Comparison of ENCODE assay signal across 16 cellular contexts in genomic region chr11:60993611-60994010, GRCh38. TPM values are rescaled to one million over a fixed set of nuclear protein-coding genes. Genes with fewer than 3 reads are reported as not detected.
DNase-seq lines count a peak whose midpoint lies in the region; ATAC-seq and TF ChIP-seq lines count a peak whose summit lies in the region.
"Had no signal": no experiment of that assay in that cellular context is flagged by ENCODE, and none has a peak within 500 bp of the region (broad histone marks: within the 10 kb centered on the region; RNA-seq: fewer than 3 reads in every experiment).

No MANE protein-coding gene starts in this region.

- peak overlapping the region; percentile 56 for H3K27ac Mint-ChIP-seq in activated CD8-positive, alpha-beta T cell treated with anti-CD3 and anti-CD28 coated beads, Interleukin-2, amount 10 ng/mL, durations not matched to agents 7 days and 5 days
- peak overlapping the region; percentile 61 for H3K27ac Mint-ChIP-seq in central memory CD8-positive, alpha-beta T cell (ENCODE audit: low read depth)
- no peak overlapping the region for H3K27ac Mint-ChIP-seq in GM23338
- H3K27ac Mint-ChIP-seq: memory B cell had no signal

- no peaks in the 10 kb centered on the region for H3K79me2 ChIP-seq in GM23338 (replicated peaks; ENCODE audit: insufficient read depth)

- H3K9me3 Mint-ChIP-seq in activated CD8-positive, alpha-beta T cell treated with anti-CD3 and anti-CD28 coated beads, Interleukin-2, amount 10 ng/mL, durations not matched to agents 7 days and 5 days (ENCODE audit: insufficient read depth): no peaks in the 10 kb centered on the region
- H3K9me3 Mint-ChIP-seq in central memory CD8-positive, alpha-beta T cell: no peaks in the 10 kb centered on the region
- H3K9me3 Mint-ChIP-seq in GM23338: no peaks in the 10 kb centered on the region
- H3K9me3 Mint-ChIP-seq: memory B cell had no signal

- H3K4me1 ChIP-seq in GM23338 (ENCODE audit: insufficient read depth): no peaks in the 10 kb centered on the region
- H3K4me1 ChIP-seq: Caco-2 had no signal

- peaks cover 69% of the 10 kb centered on the region for H3K36me3 Mint-ChIP-seq in activated CD8-positive, alpha-beta T cell treated with anti-CD3 and anti-CD28 coated beads, Interleukin-2, amount 10 ng/mL, durations not matched to agents 7 days and 5 days (ENCODE audit: low read depth)
- H3K36me3 Mint-ChIP-seq in central memory CD8-positive, alpha-beta T cell (ENCODE audit: insufficient read depth): peaks cover 69% of the 10 kb centered on the region
- no peaks in the 10 kb centered on the region for H3K36me3 Mint-ChIP-seq in GM23338 (ENCODE audit: low read depth)

- H3K4me3 Mint-ChIP-seq in activated CD8-positive, alpha-beta T cell treated with anti-CD3 and anti-CD28 coated beads, Interleukin-2, amount 10 ng/mL, durations not matched to agents 7 days and 5 days: no peak overlapping the region
- H3K4me3 Mint-ChIP-seq in central memory CD8-positive, alpha-beta T cell: peak overlapping the region; percentile 53
- no peak overlapping the region for H3K4me3 Mint-ChIP-seq in GM23338
- H3K4me3 Mint-ChIP-seq: memory B cell had no signal

- H3K9me2 ChIP-seq in GM23338 (ENCODE audit: insufficient read depth): no peaks in the 10 kb centered on the region

- CTCF ChIA-PET in activated CD8-positive, alpha-beta T cell treated with anti-CD3 and anti-CD28 coated beads, Interleukin-2, amount 10 ng/mL, durations not matched to agents 7 days and 5 days (lab: Charles Lee): interaction anchor here (2.7 kb wide), 1 partner anchor 24 kb away, joined by 10 read pairs; no protein-coding TSS in a partner anchor

- no peaks in the 10 kb centered on the region for H3K36me3 ChIP-seq in GM23338 (ENCODE audit: insufficient read depth)
- H3K36me3 ChIP-seq: WERI-Rb-1 had no signal

- no peak overlapping the region for H3K27ac ChIP-seq in GM23338 (ENCODE audit: low read depth)
- H3K27ac ChIP-seq: WERI-Rb-1 had no signal

- POLR2A ChIA-PET in activated CD8-positive, alpha-beta T cell treated with anti-CD3 and anti-CD28 coated beads, Interleukin-2, amount 10 ng/mL, durations not matched to agents 7 days and 5 days (lab: Charles Lee): interaction anchor here (0.6 to 2.0 kb wide), 4 partner anchors 10 to 51 kb away, joined by 3 to 6 read pairs (median 4); no protein-coding TSS in a partner anchor

- H2AFZ ChIP-seq in GM23338: no peak overlapping the region

- H3K27me3 Mint-ChIP-seq in activated CD8-positive, alpha-beta T cell treated with anti-CD3 and anti-CD28 coated beads, Interleukin-2, amount 10 ng/mL, durations not matched to agents 7 days and 5 days (ENCODE audit: low read depth): no peaks in the 10 kb centered on the region
- no peaks in the 10 kb centered on the region for H3K27me3 Mint-ChIP-seq in central memory CD8-positive, alpha-beta T cell
- H3K27me3 Mint-ChIP-seq in GM23338 (ENCODE audit: insufficient read depth, low read depth, poor library complexity): no peaks in the 10 kb centered on the region

- peak; percentile 78 for DNase-seq in stimulated activated CD4-positive, alpha-beta T cell treated with anti-CD3 and anti-CD28 coated beads, Interleukin-1b, Interleukin-23, amount 100 ng/mL, for 48 hours
- no peak for DNase-seq in stimulated activated CD4-positive, alpha-beta T cell treated with anti-CD3 and anti-CD28 coated beads, Interleukin-12 subunit alpha, Interleukin-12 subunit beta, amount 100 ng/mL, for 4 hours
- no peak for DNase-seq in activated CD8-positive, alpha-beta T cell treated with anti-CD3 and anti-CD28 coated beads, Interleukin-2, amount 10 ng/mL, durations not matched to agents 7 days and 5 days
- DNase-seq in central memory CD8-positive, alpha-beta T cell (ENCODE audit: low spot score in 2 of 2): no peak
- no peak for DNase-seq in stimulated activated naive CD8-positive, alpha-beta T cell treated with anti-CD3 and anti-CD28 coated beads, Interleukin-15, Interleukin-2, amounts not matched to agents 100 U/mL and 50 U/mL, for 24 hours
- DNase-seq in GM23338 (ENCODE audit: low spot score): no peak
- DNase-seq in activated gamma-delta T cell (lab: John Stamatoyannopoulos, UW): no peak
- DNase-seq: Caco-2; islet precursor cell; NK-92 treated with Interleukin-12 subunit alpha and Interleukin-12 subunit beta, amount 100 ng/mL, for 24 hours; SW 1271; WERI-Rb-1 had no signal

- H3F3A ChIP-seq in GM23338 (replicated peaks; ENCODE audit: low read depth): no peaks in the 10 kb centered on the region

- peaks cover 66% of the 10 kb centered on the region for H3K4me1 Mint-ChIP-seq in activated CD8-positive, alpha-beta T cell treated with anti-CD3 and anti-CD28 coated beads, Interleukin-2, amount 10 ng/mL, durations not matched to agents 7 days and 5 days (ENCODE audit: low read depth)
- peaks cover 67% of the 10 kb centered on the region for H3K4me1 Mint-ChIP-seq in central memory CD8-positive, alpha-beta T cell
- no peaks in the 10 kb centered on the region for H3K4me1 Mint-ChIP-seq in GM23338

- no peaks in the 10 kb centered on the region for H4K20me1 ChIP-seq in GM23338 (replicated peaks; ENCODE audit: insufficient read depth)

- H3K27me3 ChIP-seq in GM23338 (ENCODE audit: insufficient read depth): no peaks in the 10 kb centered on the region

- no peak for TF ChIP-seq CTCF in GM23338 (conservative IDR thresholded peaks at IDR 0.05; ENCODE audit: low read depth in 2 of 2)

- no peak overlapping the region for H3K4me3 ChIP-seq in GM23338

- no peak overlapping the region for H3K4me2 ChIP-seq in GM23338

- no peak for ATAC-seq in activated CD8-positive, alpha-beta T cell treated with anti-CD3 and anti-CD28 coated beads, Interleukin-2, amount 10 ng/mL, durations not matched to agents 7 days and 5 days
- no peak for ATAC-seq in central memory CD8-positive, alpha-beta T cell (replicated peaks; ENCODE audit: extremely low read depth, poor library complexity, severe bottlenecking)
- peak; percentile 50 for ATAC-seq in stimulated activated naive CD8-positive, alpha-beta T cell treated with anti-CD3 and anti-CD28 coated beads, Interleukin-15, Interleukin-2, amounts not matched to agents 100 U/mL and 50 U/mL, for 24 hours
- no peak for ATAC-seq in GM23338
- no peak for ATAC-seq in GM18517 (IDR thresholded peaks at IDR 0.05; ENCODE audit: unreplicated experiment)

TF ChIP-seq in GM23338, 12 proteins besides CTCF, POLR2A, EP300 and RAD21 (continues in another document):
- TF ChIP-seq EZH2phosphoT487 (IDR thresholded peaks at IDR 0.05; ENCODE audit: unreplicated experiment) (no peak), POLR2AphosphoS5 (IDR thresholded peaks at IDR 0.05; ENCODE audit: low read depth) (no peak), ZNF114 (CRISPR knock-in tag; IDR thresholded peaks at IDR 0.05) (no peak), STAT1 (IDR thresholded peaks at IDR 0.05; ENCODE audit: unreplicated experiment) (no peak), NANOG (IDR thresholded peaks at IDR 0.05; ENCODE audit: borderline replicate concordance) (no peak), ETS1 (IDR thresholded peaks at IDR 0.05) (no peak), JUNB (IDR thresholded peaks at IDR 0.05; ENCODE audit: unreplicated experiment) (no peak), REST (IDR thresholded peaks at IDR 0.05; ENCODE audit: unreplicated experiment) (no peak), CREB1 (CRISPR knock-in tag; IDR thresholded peaks at IDR 0.05; ENCODE audit: low read depth) (no peak), EZH2 (IDR thresholded peaks at IDR 0.05; ENCODE audit: low read depth, unreplicated experiment) (no peak)

RNA-seq across cellular contexts. Expression of gene CD6, which starts 22.1 kb away (rescaled TPM):
- 100 to 1,000 TPM; 214 to 222 TPM for total RNA-seq in activated CD8-positive, alpha-beta T cell treated with anti-CD3 and anti-CD28 coated beads, Interleukin-2, amount 10 ng/mL, durations not matched to agents 7 days and 5 days
- 0.49 and 1.9 TPM in 2 replicates for total RNA-seq in GM23338 (2014; rRNA removed; shearing (Covaris generic))
- polyA plus RNA-seq in GM23338 (2016; fragmentation: Nextera tagmentation; extraction: Ambion mirVana): not detected in 2 replicates
- total RNA-seq: G401 had no signal
- polyA plus RNA-seq: neural cell had no signal

RNA-seq across cellular contexts. Expression of gene SLC15A3, which starts 41.6 kb away (rescaled TPM):
- 1 to 10 TPM; 2.0 to 2.2 TPM for total RNA-seq in activated CD8-positive, alpha-beta T cell treated with anti-CD3 and anti-CD28 coated beads, Interleukin-2, amount 10 ng/mL, durations not matched to agents 7 days and 5 days
- total RNA-seq in GM23338 (2014; rRNA removed; shearing (Covaris generic)): 15.8 and 18.9 TPM in 2 replicates
- 14.2 and 16.7 TPM in 2 replicates for polyA plus RNA-seq in GM23338 (2016; fragmentation: Nextera tagmentation; extraction: Ambion mirVana)
- total RNA-seq: G401 had no signal
- polyA plus RNA-seq: neural cell had no signal

Comparison
In these comparisons a context has a peak if more than half of its experiments do, and no peak if none do; other contexts are left out.
1. RNA of gene CD6, which starts 22.1 kb away (total RNA-seq): 214 to 222 TPM in activated CD8-positive, alpha-beta T cell treated with anti-CD3 and anti-CD28 coated beads, Interleukin-2, amount 10 ng/mL, durations not matched to agents 7 days and 5 days; 0.49 to 1.9 TPM in GM23338; every median in the first group is over 10 times any median in the second.